8 cellular contexts compared by ENCODE assay signal in the genomic region with DNA sequence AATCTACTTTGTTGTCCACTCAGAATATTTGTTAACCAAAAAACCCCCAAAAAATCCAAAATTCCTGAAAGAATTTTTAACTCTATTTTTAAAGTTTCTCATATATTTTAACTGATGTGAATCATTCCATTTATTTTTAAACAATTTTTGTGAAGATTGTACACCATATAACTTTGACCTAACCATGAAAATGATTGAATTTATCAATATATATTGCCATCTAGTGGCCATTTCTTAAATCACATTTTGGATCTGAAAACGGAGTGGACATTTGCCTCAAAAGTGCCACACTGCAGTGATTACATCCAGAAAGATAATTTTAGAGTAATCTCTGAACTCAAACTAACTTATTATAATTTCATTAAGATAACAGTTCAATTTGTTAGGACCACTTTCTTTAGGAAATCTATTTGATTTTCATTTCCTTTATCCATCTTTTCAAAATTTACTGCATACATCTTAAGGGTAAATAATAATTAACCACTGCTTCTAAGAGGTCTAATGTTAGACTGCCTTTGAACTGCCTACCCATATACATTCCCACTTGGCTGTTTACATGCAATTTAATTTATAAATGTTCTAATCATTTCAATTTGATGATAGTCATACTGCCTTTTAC.
DNase-seq lines count a peak whose midpoint lies in the region; ATAC-seq and TF ChIP-seq lines count a peak whose summit lies in the region.

No MANE protein-coding gene starts in this region.

- peak; percentile 70 for TF ChIP-seq CTCF in CD4-positive, alpha-beta T cell (IDR thresholded peaks at IDR 0.05)
- TF ChIP-seq CTCF in upper lobe of left lung (IDR thresholded peaks at IDR 0.05): peak in 5 of 6 experiments; percentile 36 to 52 (median 37)

- no peak overlapping the region for H3K27ac Mint-ChIP-seq in CD4-positive, alpha-beta T cell

- intact Hi-C loops in CD4-positive, alpha-beta T cell (cut with DNase I, micrococcal nuclease): no loop called here

- H3K4me1 ChIP-seq in upper lobe of left lung: no peaks in the 10 kb centered on the region

- no peak for ATAC-seq in CD4-positive, alpha-beta T cell (ENCODE audit: poor library complexity)
- ATAC-seq in GM19395 (IDR thresholded peaks at IDR 0.05; ENCODE audit: unreplicated experiment) (peak; percentile 90), upper lobe of left lung (ENCODE audit: low FRiP score in 2 of 2) (peak in 1 of 2 donors; percentile 65)

- WGBS in upper lobe of left lung, 2 donors: 3 to 6% methylated on average over 1 of the region's 1 CpG

- H3K4me3 Mint-ChIP-seq in CD4-positive, alpha-beta T cell: no peak overlapping the region

- CTCF ChIA-PET in CD4-positive, alpha-beta T cell (lab: Charles Lee): no interaction called here

- no peak for TF ChIP-seq POLR2A in upper lobe of left lung (IDR thresholded peaks at IDR 0.05)

- no peaks in the 10 kb centered on the region for H3K36me3 Mint-ChIP-seq in CD4-positive, alpha-beta T cell (ENCODE audit: low read depth)

- no peak overlapping the region for H3K27ac ChIP-seq in CD4-positive, alpha-beta T cell (ENCODE audit: low read depth, low read length)
- no peak overlapping the region for H3K27ac ChIP-seq in upper lobe of left lung

- H3K9me3 ChIP-seq in CD4-positive, alpha-beta T cell (ENCODE audit: control insufficient read depth, low read length): no peaks in the 10 kb centered on the region
- no peaks in the 10 kb centered on the region for H3K9me3 ChIP-seq in upper lobe of left lung

- POLR2A ChIA-PET in CD4-positive, alpha-beta T cell (lab: Charles Lee): no interaction called here

- no peaks in the 10 kb centered on the region for H3K27me3 ChIP-seq in CD4-positive, alpha-beta T cell (ENCODE audit: control insufficient read depth, insufficient read depth, low read length)
- no peaks in the 10 kb centered on the region for H3K27me3 ChIP-seq in upper lobe of left lung

- no peaks in the 10 kb centered on the region for H3K36me3 ChIP-seq in upper lobe of left lung

- no peaks in the 10 kb centered on the region for H3K9me3 Mint-ChIP-seq in CD4-positive, alpha-beta T cell

- no peaks in the 10 kb centered on the region for H3K4me1 Mint-ChIP-seq in CD4-positive, alpha-beta T cell (ENCODE audit: low read depth)

- H3K4me3 ChIP-seq in upper lobe of left lung: no peak overlapping the region

- no peaks in the 10 kb centered on the region for H3K27me3 Mint-ChIP-seq in CD4-positive, alpha-beta T cell

- TF ChIP-seq EP300 in upper lobe of left lung (IDR thresholded peaks at IDR 0.05): no peak

- DNase-seq in CD4-positive, alpha-beta T cell: no peak
- peak; percentile 54 to 57 for DNase-seq in Kasumi-1 (lab: John Stamatoyannopoulos, UW)
- DNase-seq in SKM-1 treated with dmso at 0.1 percent for 144 hours (lab: John Stamatoyannopoulos, UW; ENCODE audit: unreplicated experiment): peak; percentile 41
- peak; percentile 40 for DNase-seq in glomerular visceral epithelial cell (ENCODE audit: extremely low spot score)
- no peak for DNase-seq in upper lobe of left lung
- DNase-seq in ureter (ENCODE audit: low spot score): no peak
- DNase-seq in stimulated activated CD4-positive, alpha-beta T cell treated with anti-CD3 and anti-CD28 coated beads, Interleukin-12 subunit alpha, Interleukin-12 subunit beta, amount 100 ng/mL, for 4 hours: no peak

Comparison
In these comparisons a context has a peak if more than half of its experiments do, and no peak if none do; other contexts are left out.
1. DNase-seq: peak in Kasumi-1 (2 of 2), SKM-1 treated with dmso at 0.1 percent for 144 hours (single experiment) and glomerular visceral epithelial cell (single experiment); none in CD4-positive, alpha-beta T cell (0 of 10), upper lobe of left lung (0 of 2), ureter (single experiment) and stimulated activated CD4-positive, alpha-beta T cell treated with anti-CD3 and anti-CD28 coated beads, Interleukin-12 subunit alpha, Interleukin-12 subunit beta, amount 100 ng/mL, for 4 hours (single experiment).